In the genomic region with DNA sequence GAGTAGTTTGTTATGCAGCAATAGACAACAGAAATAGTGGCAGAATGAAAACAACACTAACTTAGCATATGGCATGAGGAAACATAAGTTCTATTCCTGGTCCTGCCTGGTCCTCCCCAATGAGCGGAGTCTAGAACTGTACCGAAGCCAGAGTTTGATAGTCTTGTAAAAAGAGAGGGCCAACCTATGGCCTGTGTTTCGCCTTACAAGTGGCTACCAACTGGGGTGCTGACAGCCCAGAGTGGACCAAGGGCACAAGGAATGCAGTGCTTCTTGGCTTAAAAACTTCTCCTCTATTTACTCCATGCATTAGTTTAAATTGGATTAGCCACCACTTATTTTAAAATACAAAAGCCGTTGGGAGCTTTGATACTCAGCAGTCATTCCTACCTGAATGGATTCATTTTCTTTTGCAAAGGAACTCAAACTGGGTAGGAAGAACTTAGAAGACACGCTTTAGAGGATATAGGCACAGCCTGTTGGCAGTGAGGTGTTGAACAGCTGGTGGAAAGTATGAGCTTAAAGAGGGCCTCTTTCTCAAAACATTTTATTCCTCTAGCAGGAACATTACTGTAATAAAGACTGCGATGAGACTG, we compare ENCODE assay signal across 13 cellular contexts.
"Had no signal": no experiment of that assay in that cellular context is flagged by ENCODE, and none has a peak within 500 bp of the region (broad histone marks: within the 10 kb centered on the region; RNA-seq: fewer than 3 reads in every experiment).

No MANE protein-coding gene starts in this region.

- H3K4me1 ChIP-seq: pancreas had no signal

- H3K27me3 ChIP-seq: brain microvascular endothelial cell, pancreas had no signal

- DNase-seq: activated CD4-positive, alpha-beta T cell treated with anti-CD3 and anti-CD28 coated beads, Interleukin-2, amount 10 ng/mL, durations not matched to agents 24 days and 14 days; activated CD4-positive, CD25-positive, alpha-beta regulatory T cell; activated CD8-positive, alpha-beta memory T cell treated with anti-CD3 and anti-CD28 coated beads, Interleukin-2, amount 50 U/mL, for 4 hours; activated CD8-positive, alpha-beta T cell treated with anti-CD3 and anti-CD28 coated beads, Interleukin-2, amount 10 ng/mL, durations not matched to agents 7 days and 5 days; activated naive CD8-positive, alpha-beta T cell treated with anti-CD3 and anti-CD28 coated beads, Interleukin-2, amount 10 ng/mL, durations not matched to agents 7 days and 5 days; activated T-cell treated with anti-CD3 and anti-CD28 coated beads, Interleukin-2, amount 50 U/mL, for 72 hours; brain microvascular endothelial cell; dermis blood vessel endothelial cell; naive B cell; pancreas had no signal

- H3K36me3 Mint-ChIP-seq: stimulated activated effector memory CD8-positive, alpha-beta T cell treated with anti-CD3 and anti-CD28 coated beads, Interleukin-12 subunit alpha, Interleukin-12 subunit beta, amount 100 ng/mL, for 72 hours had no signal

- H3K27ac Mint-ChIP-seq: activated CD4-positive, alpha-beta T cell treated with anti-CD3 and anti-CD28 coated beads, Interleukin-2, amount 10 ng/mL, durations not matched to agents 24 days and 14 days; activated CD8-positive, alpha-beta T cell treated with anti-CD3 and anti-CD28 coated beads, Interleukin-2, amount 10 ng/mL, durations not matched to agents 7 days and 5 days; activated naive CD8-positive, alpha-beta T cell treated with anti-CD3 and anti-CD28 coated beads, Interleukin-2, amount 10 ng/mL, durations not matched to agents 7 days and 5 days; activated T-cell treated with anti-CD3 and anti-CD28 coated beads, Interleukin-2, amount 50 U/mL, for 72 hours; stimulated activated effector memory CD8-positive, alpha-beta T cell treated with anti-CD3 and anti-CD28 coated beads, Interleukin-12 subunit alpha, Interleukin-12 subunit beta, amount 100 ng/mL, for 72 hours; T-helper 2 cell treated with Interferon-gamma antibody and Interleukin-4, amounts not matched to agents 5 μg/mL and 100 μg/mL, for 36 hours had no signal

- H3K4me3 Mint-ChIP-seq: activated CD4-positive, alpha-beta T cell treated with anti-CD3 and anti-CD28 coated beads, Interleukin-2, amount 10 ng/mL, durations not matched to agents 24 days and 14 days; activated CD8-positive, alpha-beta T cell treated with anti-CD3 and anti-CD28 coated beads, Interleukin-2, amount 10 ng/mL, durations not matched to agents 7 days and 5 days; activated naive CD8-positive, alpha-beta T cell treated with anti-CD3 and anti-CD28 coated beads, Interleukin-2, amount 10 ng/mL, durations not matched to agents 7 days and 5 days; activated T-cell treated with anti-CD3 and anti-CD28 coated beads, Interleukin-2, amount 50 U/mL, for 72 hours; naive B cell; stimulated activated effector memory CD8-positive, alpha-beta T cell treated with anti-CD3 and anti-CD28 coated beads, Interleukin-12 subunit alpha, Interleukin-12 subunit beta, amount 100 ng/mL, for 72 hours; T-helper 2 cell treated with Interferon-gamma antibody and Interleukin-4, amounts not matched to agents 5 μg/mL and 100 μg/mL, for 36 hours had no signal

- H3K9me3 ChIP-seq: pancreas had no signal

- ATAC-seq: activated CD8-positive, alpha-beta T cell treated with anti-CD3 and anti-CD28 coated beads, Interleukin-2, amount 10 ng/mL, durations not matched to agents 7 days and 5 days; activated T-cell treated with anti-CD3 and anti-CD28 coated beads, Interleukin-2, amount 50 U/mL, for 72 hours; left lobe of liver; pancreas; stimulated activated effector memory CD8-positive, alpha-beta T cell treated with anti-CD3 and anti-CD28 coated beads, Interleukin-12 subunit alpha, Interleukin-12 subunit beta, amount 100 ng/mL, for 72 hours had no signal

- H3K36me3 ChIP-seq: brain microvascular endothelial cell had no signal

- H3K9me3 Mint-ChIP-seq: activated CD4-positive, alpha-beta T cell treated with anti-CD3 and anti-CD28 coated beads, Interleukin-2, amount 10 ng/mL, durations not matched to agents 24 days and 14 days; naive B cell; stimulated activated effector memory CD8-positive, alpha-beta T cell treated with anti-CD3 and anti-CD28 coated beads, Interleukin-12 subunit alpha, Interleukin-12 subunit beta, amount 100 ng/mL, for 72 hours; T-helper 2 cell treated with Interferon-gamma antibody and Interleukin-4, amounts not matched to agents 5 μg/mL and 100 μg/mL, for 36 hours had no signal

- H3K4me3 ChIP-seq: pancreas had no signal

- H3K27me3 Mint-ChIP-seq: activated naive CD8-positive, alpha-beta T cell treated with anti-CD3 and anti-CD28 coated beads, Interleukin-2, amount 10 ng/mL, durations not matched to agents 7 days and 5 days; naive B cell had no signal

- H3K27ac ChIP-seq: brain microvascular endothelial cell, pancreas had no signal
